Comparison of ENCODE assay signal across 19 cellular contexts in the genomic region with DNA sequence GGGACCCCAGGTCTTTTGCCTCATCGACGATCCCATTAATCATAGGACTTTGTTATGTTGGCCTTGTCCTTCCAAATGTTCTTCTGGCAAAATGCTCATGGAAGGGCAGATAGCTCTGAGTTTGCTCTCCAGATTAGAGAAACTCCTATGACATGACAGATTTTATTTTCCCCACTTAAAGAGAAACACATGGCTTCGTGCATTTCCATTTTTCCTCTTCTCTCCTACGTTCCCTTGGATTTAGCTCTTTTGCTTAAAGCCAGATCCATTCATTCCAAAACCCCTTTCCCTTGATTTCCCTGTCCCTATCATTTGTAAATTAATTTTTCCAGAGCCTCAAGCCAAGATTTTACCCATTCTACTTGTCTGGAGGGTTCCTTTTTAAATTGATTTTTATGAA. TPM values are rescaled to one million over a fixed set of nuclear protein-coding genes. Genes with fewer than 3 reads are reported as not detected.
DNase-seq lines count a peak whose midpoint lies in the region; ATAC-seq and TF ChIP-seq lines count a peak whose summit lies in the region.
"Had no signal": no experiment of that assay in that cellular context is flagged by ENCODE, and none has a peak within 500 bp of the region (broad histone marks: within the 10 kb centered on the region; RNA-seq: fewer than 3 reads in every experiment).

No MANE protein-coding gene starts in this region.

- H3K36me3 ChIP-seq in gastroesophageal sphincter (no peaks in the 10 kb centered on the region), rectal smooth muscle tissue (ENCODE audit: control insufficient read depth, insufficient read depth, low read length) (no peaks in the 10 kb centered on the region), transverse colon (no peaks in the 10 kb centered on the region)

- TF ChIP-seq CTCF in brain (conservative IDR thresholded peaks at IDR 0.05) (no peak), gastroesophageal sphincter (IDR thresholded peaks at IDR 0.05) (no peak), transverse colon (IDR thresholded peaks at IDR 0.05) (no peak)

- H3K4me3 ChIP-seq in gastroesophageal sphincter (peak overlapping the region in 1 of 2 donors; percentile 79), rectal smooth muscle tissue (ENCODE audit: low read length) (no peak overlapping the region), transverse colon (no peak overlapping the region)
- H3K4me3 ChIP-seq: A549, GM12878 had no signal

- no peaks in the 10 kb centered on the region for H3K9me3 ChIP-seq in gastroesophageal sphincter
- H3K9me3 ChIP-seq in transverse colon, result no peaks in the 10 kb centered on the region
- H3K9me3 ChIP-seq: A549, BE2C had no signal

- ATAC-seq in gastroesophageal sphincter (no peak), HG03439 (IDR thresholded peaks at IDR 0.05; ENCODE audit: unreplicated experiment) (no peak)
- ATAC-seq: A549, GM12878 had no signal

- peak overlapping the region in 3 of 4 donors; percentile 69 to 94 (median 93) for H3K27ac ChIP-seq in gastroesophageal sphincter
- peak overlapping the region; percentile 27 for H3K27ac ChIP-seq in rectal smooth muscle tissue (ENCODE audit: low read depth, low read length)
- peak overlapping the region in 3 of 4 donors; percentile 22 to 92 (median 47) for H3K27ac ChIP-seq in transverse colon
- H3K27ac ChIP-seq: A549, C4-2B, HL-60 had no signal

- TF ChIP-seq EP300 in gastroesophageal sphincter (IDR thresholded peaks at IDR 0.05) (no peak), transverse colon (IDR thresholded peaks at IDR 0.05; ENCODE audit: low read depth) (no peak)

- intact Hi-C loops in transverse colon (cut with DNase I; ENCODE audit: low total_unique reads), result no loop called here

- DNase-seq in transverse colon (no peak), NCI-H82 (lab: John Stamatoyannopoulos, UW) (no peak), superior temporal gyrus (ENCODE audit: extremely low spot score) (no peak), NCI-H1092 treated with DMSO at 0.1 percent for 48 hours (lab: John Stamatoyannopoulos, UW) (no peak)
- DNase-seq: CD4-positive, alpha-beta memory T cell; DMS79; GOT3; H9 had no signal

- 17 to 28% methylated on average over 4 of the region's 4 CpGs for WGBS in gastroesophageal sphincter (ENCODE audit: low coverage in 1 of 2), 2 donors
- WGBS in transverse colon (ENCODE audit: low coverage in 1 of 2), 2 donors, result 48 to 58% methylated on average over 4 of the region's 4 CpGs

- H3K9me3 Mint-ChIP-seq in brain, result peaks cover 0 to 3% (median 0%) of the 10 kb centered on the region in 5 experiments

- no peaks in the 10 kb centered on the region for H3K36me3 Mint-ChIP-seq in brain
- H3K36me3 Mint-ChIP-seq: CD4-positive, alpha-beta memory T cell had no signal

- TF ChIP-seq POLR2A in gastroesophageal sphincter (IDR thresholded peaks at IDR 0.05), result no peak
- TF ChIP-seq POLR2A in transverse colon (IDR thresholded peaks at IDR 0.05), result no peak

- H3K4me1 Mint-ChIP-seq in brain, result peaks cover 44% of the 10 kb centered on the region

- peaks cover 34% of the 10 kb centered on the region for H3K27me3 Mint-ChIP-seq in brain

- no peak overlapping the region for H3K9ac ChIP-seq in rectal smooth muscle tissue (ENCODE audit: low read length)

- H3K4me1 ChIP-seq in gastroesophageal sphincter, result peaks cover 6 to 92% (median 27%) of the 10 kb centered on the region in 3 donors
- H3K4me1 ChIP-seq in rectal smooth muscle tissue (ENCODE audit: control insufficient read depth, insufficient read depth, low read length), result peaks cover 17% of the 10 kb centered on the region
- peaks cover 6 to 14% (median 10%) of the 10 kb centered on the region in 4 donors for H3K4me1 ChIP-seq in transverse colon

- peak overlapping the region in 3 of 5 experiments; percentile 28 to 88 (median 66) for H3K4me3 Mint-ChIP-seq in brain
- H3K4me3 Mint-ChIP-seq: CD4-positive, alpha-beta memory T cell; H9 had no signal

- in situ Hi-C loops in transverse colon (cut with MboI; ENCODE audit: low pct_ligation_motif_present in 1 of 4, low pct_unique_long_range_greater_than_20kb in 1 of 4, low sequenced_read_pairs in 3 of 4), result no loop called here

- H3K27me3 ChIP-seq in gastroesophageal sphincter (no peaks in the 10 kb centered on the region), rectal smooth muscle tissue (ENCODE audit: control insufficient read depth, insufficient read depth, low read length) (no peaks in the 10 kb centered on the region), transverse colon (peaks cover 33% of the 10 kb centered on the region)
- H3K27me3 ChIP-seq: BE2C had no signal

- peak overlapping the region in 2 of 5 experiments; percentile 22 to 28 for H3K27ac Mint-ChIP-seq in brain
- H3K27ac Mint-ChIP-seq: CD4-positive, alpha-beta memory T cell; H9 had no signal

RNA-seq across cellular contexts. Expression of gene PRIMA1, which starts 2.9 kb away (rescaled TPM):
- polyA plus RNA-seq in brain (ENCODE audit: insufficient read depth, low read depth, low replicate concordance), result 8.8 TPM
- 10 to 100 TPM; 14.0 to 28.8 (median 16.4) TPM for total RNA-seq in gastroesophageal sphincter
- total RNA-seq in transverse colon, result 1 to 10 TPM; 3.0 to 8.2 (median 4.8) TPM
- total RNA-seq: CD4-positive, alpha-beta memory T cell; G401; GM12878 had no signal
- polyA plus RNA-seq: AG04450; CD4-positive, alpha-beta memory T cell; GM12878 had no signal

Comparison
In these comparisons a context has a peak if more than half of its experiments do, and no peak if none do; other contexts are left out.
1. H3K27ac ChIP-seq: peak in every context shown above with its lines; median percentile 93 in gastroesophageal sphincter; 47 in transverse colon; 27 in rectal smooth muscle tissue.